Comparison of ENCODE assay signal across 8 cellular contexts in the genomic region with DNA sequence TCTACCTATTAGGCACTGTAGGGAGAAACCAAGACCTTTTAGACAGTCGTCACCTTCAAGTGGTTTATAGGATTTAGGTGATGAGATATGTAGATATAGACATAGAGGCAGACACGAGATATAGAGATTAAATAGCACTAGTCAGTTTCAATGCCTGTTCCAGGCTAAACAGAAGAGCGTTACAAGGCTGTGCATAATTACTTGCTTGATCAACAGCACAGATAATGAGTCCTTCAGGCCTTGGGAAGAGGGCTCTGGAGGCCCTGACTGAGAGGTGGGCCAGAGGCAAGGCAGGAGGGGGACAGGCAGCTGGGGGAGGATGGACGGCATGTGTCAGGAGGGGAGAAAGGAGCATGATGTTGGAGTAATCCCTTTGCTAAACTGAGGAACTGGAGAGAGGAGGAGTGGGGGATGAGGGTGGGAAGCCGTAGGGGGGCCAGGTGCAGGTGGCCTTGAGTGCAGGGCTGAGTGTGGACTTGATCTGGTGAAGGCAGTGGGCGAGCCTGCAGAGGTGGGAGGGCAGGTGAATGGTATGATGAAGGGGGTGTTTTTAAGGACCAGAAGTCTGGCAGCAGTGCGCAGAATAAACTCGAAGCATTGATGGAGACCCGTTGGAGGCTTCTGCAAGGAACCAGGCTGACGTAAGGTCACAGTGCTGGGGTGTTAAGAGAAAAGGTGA. TPM values are rescaled to one million over a fixed set of nuclear protein-coding genes. Genes with fewer than 3 reads are reported as not detected.
DNase-seq lines count a peak whose midpoint lies in the region; ATAC-seq and TF ChIP-seq lines count a peak whose summit lies in the region.

No MANE protein-coding gene starts in this region.

- CTCF ChIA-PET in AG04449 (lab: Yijun Ruan, JAX) (interaction anchor here (0.6 to 20.0 kb wide), 24 partner anchors 7 to 445 kb away, joined by 3 to 484 read pairs (median 5); a partner anchor contains a TSS), mammary epithelial cell (lab: Charles Lee; ENCODE audit: low non-redundant PET) (no interaction called here)
- CTCF ChIA-PET in naive thymus-derived CD4-positive, alpha-beta T cell (lab: Charles Lee) = interaction anchor here (1.0 to 4.0 kb wide), 12 partner anchors 8 to 141 kb away, joined by 3 to 39 read pairs (median 5); a partner anchor contains a TSS

- no peaks in the 10 kb centered on the region for H3K36me3 Mint-ChIP-seq in naive thymus-derived CD4-positive, alpha-beta T cell

- 92% methylated on average over 8 of the region's 10 CpGs for WGBS in mammary epithelial cell (ENCODE audit: low coverage, missing lambda C conversion rate)

- no peaks in the 10 kb centered on the region for H3K27me3 ChIP-seq in mammary epithelial cell (ENCODE audit: insufficient read depth, low read length)
- no peaks in the 10 kb centered on the region for H3K27me3 ChIP-seq in naive thymus-derived CD4-positive, alpha-beta T cell (ENCODE audit: control insufficient read depth in 2 of 2, insufficient read depth in 2 of 2, low read length in 2 of 2)

- no peak for DNase-seq in AG04449 (ENCODE audit: low read depth, low spot score)
- peak; percentile 25 for DNase-seq in Jurkat, Clone E6-1 (ENCODE audit: low read depth, low spot score)
- DNase-seq in mammary epithelial cell = no peak
- DNase-seq in naive thymus-derived CD4-positive, alpha-beta T cell = no peak
- no peak for DNase-seq in iPS-NIHi7 (ENCODE audit: extremely low spot score)
- DNase-seq in activated effector memory CD4-positive, alpha-beta T cell treated with Interleukin-2 at 50 U/mL for 16 hours = no peak

- H3K4me3 ChIP-seq in AG04449 (ENCODE audit: low read depth, low read length) (peak overlapping the region; percentile 44), mammary epithelial cell (replicated peaks in 1 of 3; ENCODE audit: insufficient read depth in 1 of 3, low read depth in 2 of 3, low read length in 3 of 3) (no peak overlapping the region)
- no peak overlapping the region for H3K4me3 ChIP-seq in Jurkat, Clone E6-1 (ENCODE audit: low read length)
- H3K4me3 ChIP-seq in naive thymus-derived CD4-positive, alpha-beta T cell (ENCODE audit: low read length) = peak overlapping the region; percentile 54

- H3K27me3 Mint-ChIP-seq in naive thymus-derived CD4-positive, alpha-beta T cell = peaks cover 0 to 2% (median 0%) of the 10 kb centered on the region in 5 donors

- no peaks in the 10 kb centered on the region for H4K20me1 ChIP-seq in mammary epithelial cell (ENCODE audit: insufficient read depth, low read length)

- no peaks in the 10 kb centered on the region for H3K9me3 Mint-ChIP-seq in naive thymus-derived CD4-positive, alpha-beta T cell

- POLR2A ChIA-PET in AG04449 (lab: Yijun Ruan, JAX) = interaction anchor here (0.6 to 4.5 kb wide), 11 partner anchors 9 to 79 kb away, joined by 3 to 82 read pairs (median 4); a partner anchor contains a TSS
- POLR2A ChIA-PET in naive thymus-derived CD4-positive, alpha-beta T cell (lab: Charles Lee) = interaction anchor here (1.0 to 3.6 kb wide), 11 partner anchors 8 to 125 kb away, joined by 3 to 27 read pairs (median 4); a partner anchor contains a TSS

- in situ Hi-C loops in mammary epithelial cell (cut with MboI; ENCODE audit: low sequenced_read_pairs in 2 of 2) = no loop called here

- peak overlapping the region; percentile 81 to 91 (median 87) for H3K4me3 Mint-ChIP-seq in naive thymus-derived CD4-positive, alpha-beta T cell

- H3K4me2 ChIP-seq in mammary epithelial cell (ENCODE audit: insufficient read depth, low read depth, low read length) = no peak overlapping the region

- H3K27ac Mint-ChIP-seq in naive thymus-derived CD4-positive, alpha-beta T cell = peak overlapping the region; percentile 86 to 98 (median 96)

- H3K4me1 ChIP-seq in mammary epithelial cell (ENCODE audit: insufficient read depth, low read length) = peaks cover 48% of the 10 kb centered on the region
- H3K4me1 ChIP-seq in naive thymus-derived CD4-positive, alpha-beta T cell (ENCODE audit: control insufficient read depth in 2 of 2, insufficient read depth in 2 of 2, low read length in 2 of 2) = peaks cover 34 to 49% of the 10 kb centered on the region in 2 donors

- no peak for TF ChIP-seq CTCF in AG04449 (IDR thresholded peaks at IDR 0.05; ENCODE audit: insufficient read depth, low read length, missing control alignments)
- no peak for TF ChIP-seq CTCF in mammary epithelial cell (conservative IDR thresholded peaks at IDR 0.05 in 1 of 2, IDR thresholded peaks at IDR 0.05 in 1 of 2; ENCODE audit: extremely low read depth in 1 of 2, insufficient read depth in 1 of 2, low read depth in 1 of 2, low read length in 2 of 2)

- no peaks in the 10 kb centered on the region for H3K9me3 ChIP-seq in mammary epithelial cell (replicated peaks; ENCODE audit: insufficient read depth, low read length)
- H3K9me3 ChIP-seq in naive thymus-derived CD4-positive, alpha-beta T cell (ENCODE audit: control insufficient read depth in 2 of 3, low read length in 3 of 3) = no peaks in the 10 kb centered on the region

- ATAC-seq in naive thymus-derived CD4-positive, alpha-beta T cell = no peak
- ATAC-seq in HG03175 (IDR thresholded peaks at IDR 0.05; ENCODE audit: unreplicated experiment) = no peak
- ATAC-seq in HG02763 (IDR thresholded peaks at IDR 0.05; ENCODE audit: unreplicated experiment) = no peak

- H3K4me1 Mint-ChIP-seq in naive thymus-derived CD4-positive, alpha-beta T cell = peaks cover 29 to 62% (median 59%) of the 10 kb centered on the region in 7 donors

- dilution Hi-C loops in mammary epithelial cell (cut with HindIII; ENCODE audit: low sequenced_read_pairs) = no loop called here

- H3K36me3 ChIP-seq in mammary epithelial cell (ENCODE audit: insufficient read depth, low read length) = no peaks in the 10 kb centered on the region
- H3K36me3 ChIP-seq in naive thymus-derived CD4-positive, alpha-beta T cell (ENCODE audit: control insufficient read depth in 2 of 3, insufficient read depth in 3 of 3, low read length in 3 of 3) = no peaks in the 10 kb centered on the region

- no TSS peak for BruUV-seq in mammary epithelial cell (replicated peaks; lab: Mats Ljungman, UMichigan)

- no peak overlapping the region for H3K27ac ChIP-seq in mammary epithelial cell (ENCODE audit: insufficient read depth, low read depth, low read length)
- H3K27ac ChIP-seq in naive thymus-derived CD4-positive, alpha-beta T cell (ENCODE audit: low read depth, low read length) = no peak overlapping the region

- intact Hi-C loops in mammary epithelial cell (cut with micrococcal nuclease) = loop anchor here (2.0 kb wide), 1 partner anchor 33 kb away; no protein-coding TSS in a partner anchor
- intact Hi-C loops in naive thymus-derived CD4-positive, alpha-beta T cell (cut with micrococcal nuclease) = no loop called here

- H3K79me2 ChIP-seq in mammary epithelial cell (ENCODE audit: insufficient read depth, low read length) = no peaks in the 10 kb centered on the region

- no peak overlapping the region for H3K9ac ChIP-seq in mammary epithelial cell (ENCODE audit: insufficient read depth, low read length)

- peak overlapping the region; percentile 92 for H2AFZ ChIP-seq in mammary epithelial cell (ENCODE audit: low read depth, low read length)

RNA-seq across cellular contexts. Expression of a gene that starts 43.9 kb away (rescaled TPM):
- 35.7 TPM for polyA plus RNA-seq in Jurkat, Clone E6-1 (2012; ENCODE audit: insufficient read depth, insufficient read length)
- total RNA-seq in mammary epithelial cell = 1 to 10 TPM; 5.4 to 6.8 TPM
- polyA plus RNA-seq in mammary epithelial cell = 9.5 TPM
- polyA minus RNA-seq in mammary epithelial cell = 19.1 TPM
- total RNA-seq in naive thymus-derived CD4-positive, alpha-beta T cell = 10 to 100 TPM in 1 of 5 experiments, 1 to 10 TPM in 4; 7.2 to 12.3 (median 8.2) TPM
- polyA plus RNA-seq in naive thymus-derived CD4-positive, alpha-beta T cell = 10 to 100 TPM; 30.1 to 31.1 TPM

RNA-seq across cellular contexts. Expression of a gene that starts 50.9 kb away (rescaled TPM):
- polyA plus RNA-seq in Jurkat, Clone E6-1 (2012; ENCODE audit: insufficient read depth, insufficient read length) = 51.8 TPM
- 10 to 100 TPM; 51.3 to 76.1 TPM for total RNA-seq in mammary epithelial cell
- polyA plus RNA-seq in mammary epithelial cell = 56.4 TPM
- polyA minus RNA-seq in mammary epithelial cell = 204 TPM
- total RNA-seq in naive thymus-derived CD4-positive, alpha-beta T cell = 100 to 1,000 TPM; 124 to 295 (median 145) TPM
- polyA plus RNA-seq in naive thymus-derived CD4-positive, alpha-beta T cell = 100 to 1,000 TPM in 1 of 2 donors, 10 to 100 TPM in 1; 86.9 to 110 TPM

Comparison
In these comparisons a context has a peak if more than half of its experiments do, and no peak if none do; other contexts are left out.
1. H3K4me3 ChIP-seq: peak in AG04449 (single experiment) and naive thymus-derived CD4-positive, alpha-beta T cell (single experiment); none in Jurkat, Clone E6-1 (single experiment) and mammary epithelial cell (0 of 3).